Comparison of ENCODE assay signal across 19 cellular contexts in the genomic region with DNA sequence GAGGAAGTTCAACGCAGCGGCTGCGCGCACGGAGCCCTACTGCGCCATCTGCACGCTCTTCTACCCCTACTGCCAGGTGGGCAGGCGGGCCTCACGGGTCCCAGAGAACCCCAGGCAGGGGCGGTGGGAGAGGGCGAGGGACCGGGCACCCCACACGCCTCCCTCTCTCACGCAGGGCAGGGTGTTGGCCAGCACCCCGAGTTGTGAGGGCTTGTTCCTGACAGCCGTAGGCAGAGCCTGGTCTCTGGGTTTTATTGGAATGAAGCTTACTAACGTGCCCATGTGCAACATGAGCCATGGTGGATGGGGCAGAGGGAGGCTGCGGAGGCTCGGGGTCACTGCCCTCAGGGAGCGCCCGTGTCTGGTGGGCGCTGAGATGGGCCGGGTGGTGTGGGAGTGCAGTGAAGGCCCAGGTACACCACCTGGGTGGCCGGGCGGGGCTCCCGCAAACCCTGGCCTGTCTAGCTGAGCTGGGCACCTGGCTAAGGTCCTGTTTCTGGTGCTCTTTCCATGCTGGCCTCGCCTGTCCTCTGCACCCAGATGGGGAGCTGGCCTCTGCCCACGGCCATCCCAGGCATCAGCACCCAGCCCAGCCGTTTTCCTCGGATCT.
DNase-seq lines count a peak whose midpoint lies in the region; ATAC-seq and TF ChIP-seq lines count a peak whose summit lies in the region.
"Had no signal": no experiment of that assay in that cellular context is flagged by ENCODE, and none has a peak within 500 bp of the region (broad histone marks: within the 10 kb centered on the region; RNA-seq: fewer than 3 reads in every experiment).

No MANE protein-coding gene starts in this region.

- H3K9me2 ChIP-seq in MM.1S (replicated peaks; ENCODE audit: insufficient read depth, low read length) = no peaks in the 10 kb centered on the region

- H3K9me3 Mint-ChIP-seq in CD8-positive, alpha-beta T cell = no peaks in the 10 kb centered on the region

- peaks cover 29% of the 10 kb centered on the region for H3K79me1 ChIP-seq in trophoblast cell (ENCODE audit: low read length)

- CTCF ChIA-PET in CD8-positive, alpha-beta T cell (lab: Charles Lee) = interaction anchor here (1.1 kb wide), 1 partner anchor 85 kb away, joined by 3 read pairs; no protein-coding TSS in a partner anchor
- CTCF ChIA-PET in RWPE1 (lab: Yijun Ruan, JAX) = interaction anchor here (0.5 to 0.6 kb wide), 2 partner anchors 47 to 98 kb away, joined by 3 to 4 read pairs; no protein-coding TSS in a partner anchor

- peak overlapping the region; percentile 25 for H4K12ac ChIP-seq in trophoblast cell (ENCODE audit: low read depth, low read length)

- H3K27me3 ChIP-seq in CD8-positive, alpha-beta T cell (ENCODE audit: insufficient read depth, low read length) = no peaks in the 10 kb centered on the region
- H3K27me3 ChIP-seq in trophoblast cell (ENCODE audit: insufficient read depth, low read length) (no peaks in the 10 kb centered on the region), MM.1S (replicated peaks; ENCODE audit: insufficient read depth, low read length) (no peaks in the 10 kb centered on the region)
- H3K27me3 ChIP-seq: MG63 had no signal

- no peak for DNase-seq in CD8-positive, alpha-beta T cell
- DNase-seq in RWPE1 (ENCODE audit: low spot score) = no peak
- peak; percentile 33 for DNase-seq in left kidney (ENCODE audit: low read depth, low spot score)
- DNase-seq in trophoblast cell = no peak
- no peak for DNase-seq in MM.1S
- DNase-seq in NCI-H524 treated with DMSO at 0.1 percent for 48 hours (lab: John Stamatoyannopoulos, UW) = no peak
- DNase-seq: DMS79, IMR-90, Kasumi-1, MG63, NCI-H1092 treated with DMSO at 0.1 percent for 48 hours, NCI-H2081 treated with DMSO at 0.1 percent for 48 hours, NCI-H748 treated with DMSO at 0.1 percent for 48 hours, OCI-M1, SIG-M5 had no signal

- H3K27ac ChIP-seq in CD8-positive, alpha-beta T cell (ENCODE audit: low read depth, low read length) = no peak overlapping the region
- 0 out of 2 replicates have a peak overlapping the region, but pooled peaks have one; percentile 5 for H3K27ac ChIP-seq in RWPE1
- H3K27ac ChIP-seq in trophoblast cell (ENCODE audit: low read depth, low read length) = no peak overlapping the region
- H3K27ac ChIP-seq in MM.1S (ENCODE audit: low read length) = no peak overlapping the region
- H3K27ac ChIP-seq: HL-60 had no signal

- H3K27me3 Mint-ChIP-seq in CD8-positive, alpha-beta T cell (ENCODE audit: low read depth) = no peaks in the 10 kb centered on the region

- H2AK5ac ChIP-seq in trophoblast cell (ENCODE audit: low read length) = peak overlapping the region; percentile 61

- H4K91ac ChIP-seq in trophoblast cell (ENCODE audit: low read depth, low read length) = peak overlapping the region; percentile 96

- H3K4me1 Mint-ChIP-seq in CD8-positive, alpha-beta T cell (ENCODE audit: low read depth) = peaks cover 64% of the 10 kb centered on the region

- H3K23ac ChIP-seq in trophoblast cell (ENCODE audit: low read length) = no peak overlapping the region

- intact Hi-C loops in CD8-positive, alpha-beta T cell (cut with DNase I, micrococcal nuclease) = no loop called here

- no peaks in the 10 kb centered on the region for H3F3A ChIP-seq in MM.1S (ENCODE audit: insufficient read depth, low read length)

- H3K36me3 Mint-ChIP-seq in CD8-positive, alpha-beta T cell = peaks cover 62% of the 10 kb centered on the region

- no peaks in the 10 kb centered on the region for H4K20me1 ChIP-seq in MM.1S (ENCODE audit: insufficient read depth, low read length)

- no peak overlapping the region for H3K4me3 ChIP-seq in CD8-positive, alpha-beta T cell (ENCODE audit: low read depth, low read length)
- H3K4me3 ChIP-seq in trophoblast cell (ENCODE audit: low read depth, low read length) (no peak overlapping the region), MM.1S (ENCODE audit: low read length) (no peak overlapping the region)
- H3K4me3 ChIP-seq: HAP-1, MG63 had no signal

- peak overlapping the region; percentile 45 for H3K18ac ChIP-seq in trophoblast cell (ENCODE audit: low read length)

- peak overlapping the region; percentile 41 for H3K27ac Mint-ChIP-seq in CD8-positive, alpha-beta T cell

- H3K4me3 Mint-ChIP-seq in CD8-positive, alpha-beta T cell = no peak overlapping the region

- no peak for TF ChIP-seq CTCF in CD8-positive, alpha-beta T cell (IDR thresholded peaks at IDR 0.05)
- TF ChIP-seq CTCF in RWPE1 (conservative IDR thresholded peaks at IDR 0.05; ENCODE audit: low read depth) (no peak), MM.1S (IDR thresholded peaks at IDR 0.05; ENCODE audit: low read length) (no peak)

- POLR2A ChIA-PET in CD8-positive, alpha-beta T cell (lab: Charles Lee) = no interaction called here
- POLR2A ChIA-PET in RWPE1 (lab: Yijun Ruan, JAX; ENCODE audit: low non-redundant PET) = no interaction called here

- peak overlapping the region; percentile 5 for H4K8ac ChIP-seq in trophoblast cell (ENCODE audit: low read depth, low read length)

- H2BK5ac ChIP-seq in trophoblast cell (ENCODE audit: low read depth, low read length, poor library complexity) = no peak overlapping the region

- no peaks in the 10 kb centered on the region for H3K9me3 ChIP-seq in CD8-positive, alpha-beta T cell (ENCODE audit: low read length)
- no peaks in the 10 kb centered on the region for H3K9me3 ChIP-seq in trophoblast cell (ENCODE audit: insufficient read depth, low read depth, low read length)
- no peaks in the 10 kb centered on the region for H3K9me3 ChIP-seq in MM.1S (replicated peaks; ENCODE audit: insufficient read depth, low read length)
- H3K9me3 ChIP-seq: HAP-1, MG63 had no signal

- no peak overlapping the region for H3K9ac ChIP-seq in trophoblast cell (ENCODE audit: low read length)
- no peak overlapping the region for H3K9ac ChIP-seq in MM.1S (ENCODE audit: low read length)

- no CpG with 5 or more reads among the region's 30 CpGs for WGBS in trophoblast cell (ENCODE audit: extremely low coverage, insufficient coverage, insufficient read length)

- H3K4me2 ChIP-seq in trophoblast cell (ENCODE audit: low read length) (no peak overlapping the region), MM.1S (ENCODE audit: low read depth, low read length) (no peak overlapping the region)

- no peak for ATAC-seq in CD8-positive, alpha-beta T cell
- ATAC-seq in GM19395 (IDR thresholded peaks at IDR 0.05; ENCODE audit: unreplicated experiment) = no peak
- ATAC-seq: SK-N-SH treated with all-trans-retinoic acid at 6 μM for 48 hours had no signal

- peak overlapping the region; percentile 36 for H2BK120ac ChIP-seq in trophoblast cell (ENCODE audit: insufficient read depth, low read length, poor library complexity)

- peaks cover 52% of the 10 kb centered on the region for H3K4me1 ChIP-seq in CD8-positive, alpha-beta T cell (ENCODE audit: insufficient read depth, low read length)
- H3K4me1 ChIP-seq in trophoblast cell (ENCODE audit: control insufficient read depth in 1 of 2, insufficient read depth in 2 of 2, low read length in 2 of 2) (peaks cover 39 to 40% of the 10 kb centered on the region in 2 experiments), MM.1S (ENCODE audit: low read length) (no peaks in the 10 kb centered on the region)
- H3K4me1 ChIP-seq: HAP-1 had no signal

- H3K14ac ChIP-seq in trophoblast cell (ENCODE audit: low read length) = peak overlapping the region; percentile 14

- no peak overlapping the region for H2AFZ ChIP-seq in trophoblast cell (ENCODE audit: insufficient read depth, low read length, poor library complexity)
- H2AFZ ChIP-seq in MM.1S (ENCODE audit: low read length) = no peak overlapping the region

- peaks cover 3% of the 10 kb centered on the region for H3K36me3 ChIP-seq in CD8-positive, alpha-beta T cell (ENCODE audit: insufficient read depth, low read length)
- H3K36me3 ChIP-seq in trophoblast cell (ENCODE audit: control insufficient read depth in 1 of 2, insufficient read depth in 2 of 2, low read length in 2 of 2) (peaks cover 70 to 71% of the 10 kb centered on the region in 2 experiments), MM.1S (replicated peaks; ENCODE audit: insufficient read depth, low read length) (no peaks in the 10 kb centered on the region)
- H3K36me3 ChIP-seq: MG63 had no signal

- H3K79me2 ChIP-seq in trophoblast cell (ENCODE audit: control insufficient read depth, insufficient read depth, low read length, poor library complexity) (peaks cover 18% of the 10 kb centered on the region), MM.1S (ENCODE audit: low read length) (no peaks in the 10 kb centered on the region)

- peak overlapping the region; percentile 6 for H3K4ac ChIP-seq in trophoblast cell (ENCODE audit: low read depth, low read length)

- H2BK12ac ChIP-seq in trophoblast cell (ENCODE audit: low read length) = peak overlapping the region; percentile 33
